In genomic region chr6:25223421-25224052, GRCh38 we compare ENCODE assay signal across 8 cellular contexts. TPM values are rescaled to one million over a fixed set of nuclear protein-coding genes. Genes with fewer than 3 reads are reported as not detected.
DNase-seq lines count a peak whose midpoint lies in the region; ATAC-seq, FAIRE-seq and TF ChIP-seq lines count a peak whose summit lies in the region.

No MANE protein-coding gene starts in this region.

- no peaks in the 10 kb centered on the region for H3K27me3 ChIP-seq in BLaER1
- no peaks in the 10 kb centered on the region for H3K27me3 ChIP-seq in HCT116 (ENCODE audit: insufficient read depth, low read length)
- 0 out of 5 replicates have a peak, but pooled peaks cover 0 to 4% of the 10 kb centered on the region in 2 experiments for H3K27me3 ChIP-seq in HepG2 (ENCODE audit: control insufficient read depth in 1 of 2, insufficient read depth in 2 of 2, low read length in 2 of 2)

- no peaks in the 10 kb centered on the region for H3K9me2 ChIP-seq in HCT116 (ENCODE audit: insufficient read depth)

- WGBS in HepG2 (ENCODE audit: low lambda C conversion rate) = 13% methylated on average over 4 of the region's 4 CpGs

- FAIRE-seq in HepG2 (lab: Jason Lieb, UNC) = peak; percentile 85

- no peaks in the 10 kb centered on the region for H3K36me3 ChIP-seq in BLaER1
- H3K36me3 ChIP-seq in HCT116 (ENCODE audit: control insufficient read depth in 1 of 2, insufficient read depth in 2 of 2, low read length in 2 of 2) = no peaks in the 10 kb centered on the region
- no peaks in the 10 kb centered on the region for H3K36me3 ChIP-seq in HepG2 (replicated peaks in 1 of 2; ENCODE audit: control insufficient read depth in 1 of 2, insufficient read depth in 2 of 2, low read length in 2 of 2)

- CTCF ChIA-PET in HCT116 (lab: Charles Lee) = interaction anchor here (0.5 to 3.3 kb wide), 25 partner anchors 8 to 794 kb away, joined by 3 to 40 read pairs (median 3); partner anchors contain the start of gene CARMIL1
- CTCF ChIA-PET in HepG2 (lab: Yijun Ruan, JAX; ENCODE audit: low intra/inter-chr PET ratio, low total read pairs) = interaction anchor here (1.6 to 2.3 kb wide), 4 partner anchors 266 to 667 kb away, joined by 6 to 33 read pairs (median 22); no protein-coding TSS in a partner anchor

- TF ChIP-seq RAD21 in HCT116 (IDR thresholded peaks at IDR 0.05; ENCODE audit: low read depth) (peak; percentile 93), HepG2 (CRISPR knock-in tag; IDR thresholded peaks at IDR 0.05) (peak; percentile 57; the same call in 1 of the 2 replicates)

- H3K27ac ChIP-seq in BLaER1 = no peak overlapping the region
- H3K27ac ChIP-seq in HCT116 (ENCODE audit: low read depth, low read length) = no peak overlapping the region
- H3K27ac ChIP-seq in HepG2 (ENCODE audit: extremely low read length, insufficient read depth, low read length) = no peak overlapping the region

- in situ Hi-C loops in HepG2 (cut with HindIII; ENCODE audit: extremely low pct_ligation_motif_present, low pct_unique_long_range_greater_than_20kb) = loop anchor here (5.0 kb wide), 1 partner anchor 379 kb away; no protein-coding TSS in a partner anchor

- no peaks in the 10 kb centered on the region for H4K20me1 ChIP-seq in BLaER1
- H4K20me1 ChIP-seq in HCT116 (ENCODE audit: insufficient read depth) = no peaks in the 10 kb centered on the region
- H4K20me1 ChIP-seq in HepG2 (ENCODE audit: insufficient read depth, low read length) = no peaks in the 10 kb centered on the region

- H3K9me3 ChIP-seq in BLaER1 (no peaks in the 10 kb centered on the region), HCT116 (ENCODE audit: control insufficient read depth in 1 of 2, insufficient read depth in 1 of 2, low read depth in 1 of 2, low read length in 2 of 2) (no peaks in the 10 kb centered on the region), HepG2 (ENCODE audit: low read length) (no peaks in the 10 kb centered on the region)

- TF ChIP-seq CTCF in HCT116 (IDR thresholded peaks at IDR 0.05 in 2 of 3, conservative IDR thresholded peaks at IDR 0.05 in 1 of 3; ENCODE audit: borderline replicate concordance in 1 of 3, insufficient read depth in 1 of 3, low read depth in 2 of 3, low read length in 2 of 3) (peak; percentile 76 to 95 (median 89)), HepG2 (CRISPR knock-in tag; IDR thresholded peaks at IDR 0.05) (peak; percentile 84)

- TF ChIP-seq POLR2A in HCT116 (IDR thresholded peaks at IDR 0.05; ENCODE audit: borderline replicate concordance, extremely low read depth, insufficient read depth, insufficient read length) (no peak), HepG2 (IDR thresholded peaks at IDR 0.05; ENCODE audit: insufficient read depth in 1 of 2, low read depth in 2 of 2, low read length in 2 of 2) (no peak)

- intact Hi-C loops in HCT116 (cut with micrococcal nuclease) = loop anchor here (1.0 to 5.0 kb wide), 6 partner anchors 267 to 719 kb away; no protein-coding TSS in a partner anchor
- intact Hi-C loops in HepG2 (cut with micrococcal nuclease; ENCODE audit: unreplicated experiment) = loop anchor here (1.0 to 10.0 kb wide), 5 partner anchors 267 to 721 kb away; no protein-coding TSS in a partner anchor

- peak; percentile 61 for DNase-seq in HCT116 (ENCODE audit: low read depth, low spot score)
- peak; percentile 66 for DNase-seq in NCI-H345 treated with DMSO at 0.1 percent for 48 hours (lab: John Stamatoyannopoulos, UW; ENCODE audit: unreplicated experiment)
- DNase-seq in activated CD4-positive, alpha-beta T cell treated with anti-CD3 and anti-CD28 coated beads for 1 hour = peak; percentile 43
- peak; percentile 83 for DNase-seq in cerebellar cortex (ENCODE audit: low spot score)
- DNase-seq in HepG2 (ENCODE audit: low spot score) = peak; percentile 54
- DNase-seq in stimulated activated CD4-positive, alpha-beta T cell treated with anti-CD3 and anti-CD28 coated beads, Interleukin-4, amount 100 ng/mL, for 48 hours (ENCODE audit: low read depth in 2 of 2) = peak; percentile 47 to 51

- H3K79me2 ChIP-seq in HCT116 (ENCODE audit: insufficient read depth, low read length) = no peaks in the 10 kb centered on the region
- no peaks in the 10 kb centered on the region for H3K79me2 ChIP-seq in HepG2 (ENCODE audit: insufficient read depth, low read length)

- TF ChIP-seq EP300 in HepG2 (IDR thresholded peaks at IDR 0.05; ENCODE audit: low read depth in 2 of 2, low read length in 2 of 2) (no peak), HepG2 (CRISPR knock-in tag; IDR thresholded peaks at IDR 0.05; ENCODE audit: borderline replicate concordance) (no peak)

- H3K4me1 ChIP-seq in BLaER1 (0 out of 2 replicates have a peak, but pooled peaks cover 6% of the 10 kb centered on the region), HCT116 (ENCODE audit: control insufficient read depth in 1 of 2, insufficient read depth in 2 of 2, low read length in 2 of 2) (no peaks in the 10 kb centered on the region; a peak in 1 of 4 replicates), HepG2 (ENCODE audit: insufficient read depth, low read length) (no peaks in the 10 kb centered on the region)

- peak overlapping the region; percentile 45 for H3K4me2 ChIP-seq in BLaER1
- peak overlapping the region; percentile 60 for H3K4me2 ChIP-seq in HCT116 (ENCODE audit: low read length)
- no peak overlapping the region for H3K4me2 ChIP-seq in HepG2 (ENCODE audit: low read depth, low read length)

- H2AFZ ChIP-seq in HCT116 (ENCODE audit: low read depth, low read length, poor library complexity, severe bottlenecking) (peak overlapping the region; percentile 49), HepG2 (ENCODE audit: low read length) (no peak overlapping the region)

- H3K4me3 ChIP-seq in BLaER1 (no peak overlapping the region), HCT116 (replicated peaks in 1 of 2; ENCODE audit: low read depth in 1 of 2, low read length in 2 of 2) (peak overlapping the region; percentile 18 to 23; a peak in 3 of 4 replicates), HepG2 (replicated peaks in 1 of 3; ENCODE audit: insufficient read depth in 1 of 3, low read depth in 2 of 3, low read length in 3 of 3) (no peak overlapping the region)

- POLR2A ChIA-PET in HCT116 (lab: Charles Lee) = interaction anchor here (0.8 kb wide), 1 partner anchor 333 kb away, joined by 3 read pairs; no protein-coding TSS in a partner anchor
- POLR2A ChIA-PET in HepG2 (lab: Yijun Ruan, JAX) = no interaction called here

- RAD21 ChIA-PET in HCT116 (lab: Charles Lee; ENCODE audit: low non-redundant PET in 1 of 2, low total read pairs in 2 of 2, uncharacterized antibody in 2 of 2, unreplicated experiment in 2 of 2) = interaction anchor here (0.7 to 1.5 kb wide), 6 partner anchors 42 to 495 kb away, joined by 3 to 7 read pairs (median 4); no protein-coding TSS in a partner anchor

- BruUV-seq in HCT116 (replicated peaks; lab: Mats Ljungman, UMichigan) = no TSS peak
- no TSS peak for BruUV-seq in HepG2 (replicated peaks; lab: Mats Ljungman, UMichigan)

- peak; percentile 80 for ATAC-seq in HCT116
- peak; percentile 73 for ATAC-seq in HepG2
- no peak for ATAC-seq in HG03442 (IDR thresholded peaks at IDR 0.05; ENCODE audit: unreplicated experiment)

- H3K9ac ChIP-seq in BLaER1 (no peak overlapping the region), HCT116 (ENCODE audit: low read length) (no peak overlapping the region), HepG2 (ENCODE audit: insufficient read depth, low read depth, low read length) (no peak overlapping the region)

TF ChIP-seq in HepG2, 621 proteins besides CTCF, POLR2A, EP300 and RAD21 (continues in another document):
- 0 out of 4 replicates have a peak, but pooled peaks of 1 of the 2 experiments have one; percentile 23 for TF ChIP-seq HMGXB4 (CRISPR knock-in tag; IDR thresholded peaks at IDR 0.05; ENCODE audit: borderline replicate concordance in 1 of 2, low read depth in 1 of 2)

RNA-seq across cellular contexts. Expression of gene CARMIL1, which starts 55.6 kb away (rescaled TPM):
- 21.7 TPM for total RNA-seq in HCT116 (2021; ENCODE audit: unreplicated experiment)
- 6.4 and 7.9 TPM in 2 replicates for polyA plus RNA-seq in HCT116 (2012)
- 2.6 and 2.9 TPM in 2 replicates for total RNA-seq in HepG2 (2016; rRNA removed; fragmentation: Illumina TruSeq; extraction: Trizol)
- 0.62 and 0.71 TPM in 2 replicates for total RNA-seq in HepG2 (2016; cell fraction: cytosol; rRNA removed; fragmentation: Illumina TruSeq; extraction: Trizol; ENCODE audit: low read depth)
- total RNA-seq in HepG2 (2016; cell fraction: insoluble cytoplasmic fraction; rRNA removed; fragmentation: Illumina TruSeq; extraction: Trizol) = 2.5 TPM in 2 replicates
- total RNA-seq in HepG2 (2016; cell fraction: membrane; rRNA removed; fragmentation: Illumina TruSeq; extraction: Trizol) = 0.96 and 0.99 TPM in 2 replicates
- total RNA-seq in HepG2 (2016; cell fraction: nucleus; rRNA removed; fragmentation: Illumina TruSeq; extraction: Trizol) = 2.9 and 3.2 TPM in 2 replicates
- polyA plus RNA-seq in HepG2 (2011; rRNA removed) = 1.4 and 1.8 TPM in 2 replicates
- polyA plus RNA-seq in HepG2 (2011; cell fraction: cytosol; rRNA removed) = 1.1 and 1.2 TPM in 2 replicates
- 1.3 TPM in 2 replicates for polyA plus RNA-seq in HepG2 (2011; cell fraction: nucleus; rRNA removed)
- polyA plus RNA-seq in HepG2 (2012) = 1.3 and 2.3 TPM in 2 replicates
- 0.12 and 0.16 TPM in 2 replicates for polyA plus RNA-seq in HepG2 (2016; cell fraction: cytosol; fragmentation: Illumina TruSeq; extraction: Trizol; ENCODE audit: low read depth)
- polyA plus RNA-seq in HepG2 (2016; cell fraction: insoluble cytoplasmic fraction; fragmentation: Illumina TruSeq; extraction: Trizol; ENCODE audit: low read depth) = 1.6 and 2.0 TPM in 2 replicates
- 0.38 and 0.58 TPM in 2 replicates for polyA plus RNA-seq in HepG2 (2016; cell fraction: membrane; fragmentation: Illumina TruSeq; extraction: Trizol; ENCODE audit: low read depth)
- 1.9 and 2.5 TPM in 2 replicates for polyA plus RNA-seq in HepG2 (2016; cell fraction: nucleus; fragmentation: Illumina TruSeq; extraction: Trizol; ENCODE audit: insufficient read depth, low read depth)
- 1.8 and 15.1 TPM in 2 replicates for polyA minus RNA-seq in HepG2 (2011; rRNA and poly(A)+ RNA removed; ENCODE audit: low replicate concordance)
- 1.8 and 1.9 TPM in 2 replicates for polyA minus RNA-seq in HepG2 (2011; cell fraction: cytosol; rRNA and poly(A)+ RNA removed)
- polyA minus RNA-seq in HepG2 (2011; cell fraction: nucleus; rRNA and poly(A)+ RNA removed) = 4.6 and 7.1 TPM in 2 replicates

Comparison
In these comparisons a context has a peak if more than half of its experiments do, and no peak if none do; other contexts are left out.
1. H3K4me3 ChIP-seq: peak in HCT116 (2 of 2); none in BLaER1 (single experiment) and HepG2 (0 of 3).
2. Peak in every context shown above with its lines, with median percentiles within 50 percentile points of each other: DNase-seq.